In the genomic region with DNA sequence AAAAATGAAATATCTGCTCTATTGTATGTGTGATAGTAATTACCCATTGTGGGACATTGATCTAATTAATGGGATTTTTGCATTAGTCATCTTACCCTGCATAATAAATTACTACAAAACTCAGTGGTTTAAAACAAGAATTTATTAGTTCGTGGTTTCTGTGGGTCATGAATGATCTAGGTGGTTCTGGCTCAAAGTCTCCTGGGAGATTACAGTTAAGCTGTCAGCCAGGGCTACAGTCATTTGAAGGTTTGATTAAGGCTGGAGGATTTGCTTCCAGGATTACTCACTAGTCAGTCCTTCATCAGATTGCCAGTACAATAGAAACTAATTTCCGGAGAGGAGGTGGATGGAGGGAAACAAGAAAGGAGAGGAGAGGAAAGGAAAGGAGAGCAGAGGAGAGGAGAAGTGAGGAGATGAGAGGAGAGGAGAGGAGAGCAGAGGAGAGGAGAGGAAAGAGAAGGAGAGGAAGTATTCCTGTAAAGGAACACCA, we compare ENCODE assay signal across 1 cellular context.
TF ChIP-seq lines count a peak whose summit lies in the region.

No MANE protein-coding gene starts in this region.

TF ChIP-seq in GM12878, 131 proteins besides CTCF, POLR2A, EP300 and RAD21 (continued from another document):
- TF ChIP-seq ATF7 (IDR thresholded peaks at IDR 0.05; ENCODE audit: low read depth) (0 out of 2 replicates have a peak, but pooled peaks have one; percentile 17), SIX5 (IDR thresholded peaks at IDR 0.05; ENCODE audit: low read depth, low read length, severe bottlenecking) (no peak), PML (IDR thresholded peaks at IDR 0.05; ENCODE audit: low read length) (no peak), SRF (IDR thresholded peaks at IDR 0.05; ENCODE audit: low read depth in 2 of 2, low read length in 2 of 2) (no peak)
- TF ChIP-seq, protein P1, sequence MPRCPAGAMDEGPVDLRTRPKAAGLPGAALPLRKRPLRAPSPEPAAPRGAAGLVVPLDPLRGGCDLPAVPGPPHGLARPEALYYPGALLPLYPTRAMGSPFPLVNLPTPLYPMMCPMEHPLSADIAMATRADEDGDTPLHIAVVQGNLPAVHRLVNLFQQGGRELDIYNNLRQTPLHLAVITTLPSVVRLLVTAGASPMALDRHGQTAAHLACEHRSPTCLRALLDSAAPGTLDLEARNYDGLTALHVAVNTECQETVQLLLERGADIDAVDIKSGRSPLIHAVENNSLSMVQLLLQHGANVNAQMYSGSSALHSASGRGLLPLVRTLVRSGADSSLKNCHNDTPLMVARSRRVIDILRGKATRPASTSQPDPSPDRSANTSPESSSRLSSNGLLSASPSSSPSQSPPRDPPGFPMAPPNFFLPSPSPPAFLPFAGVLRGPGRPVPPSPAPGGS (IDR thresholded peaks at IDR 0.05; ENCODE audit: borderline replicate concordance, insufficient read depth, low read depth, low read length, poor library complexity, severe bottlenecking), result no peak
- TF ChIP-seq, protein P2, sequence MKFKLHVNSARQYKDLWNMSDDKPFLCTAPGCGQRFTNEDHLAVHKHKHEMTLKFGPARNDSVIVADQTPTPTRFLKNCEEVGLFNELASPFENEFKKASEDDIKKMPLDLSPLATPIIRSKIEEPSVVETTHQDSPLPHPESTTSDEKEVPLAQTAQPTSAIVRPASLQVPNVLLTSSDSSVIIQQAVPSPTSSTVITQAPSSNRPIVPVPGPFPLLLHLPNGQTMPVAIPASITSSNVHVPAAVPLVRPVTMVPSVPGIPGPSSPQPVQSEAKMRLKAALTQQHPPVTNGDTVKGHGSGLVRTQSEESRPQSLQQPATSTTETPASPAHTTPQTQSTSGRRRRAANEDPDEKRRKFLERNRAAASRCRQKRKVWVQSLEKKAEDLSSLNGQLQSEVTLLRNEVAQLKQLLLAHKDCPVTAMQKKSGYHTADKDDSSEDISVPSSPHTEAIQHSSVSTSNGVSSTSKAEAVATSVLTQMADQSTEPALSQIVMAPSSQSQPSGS (IDR thresholded peaks at IDR 0.05; ENCODE audit: low read length), result peak; percentile 31; the same call in 1 of the 2 replicates
- TF ChIP-seq, protein P3, sequence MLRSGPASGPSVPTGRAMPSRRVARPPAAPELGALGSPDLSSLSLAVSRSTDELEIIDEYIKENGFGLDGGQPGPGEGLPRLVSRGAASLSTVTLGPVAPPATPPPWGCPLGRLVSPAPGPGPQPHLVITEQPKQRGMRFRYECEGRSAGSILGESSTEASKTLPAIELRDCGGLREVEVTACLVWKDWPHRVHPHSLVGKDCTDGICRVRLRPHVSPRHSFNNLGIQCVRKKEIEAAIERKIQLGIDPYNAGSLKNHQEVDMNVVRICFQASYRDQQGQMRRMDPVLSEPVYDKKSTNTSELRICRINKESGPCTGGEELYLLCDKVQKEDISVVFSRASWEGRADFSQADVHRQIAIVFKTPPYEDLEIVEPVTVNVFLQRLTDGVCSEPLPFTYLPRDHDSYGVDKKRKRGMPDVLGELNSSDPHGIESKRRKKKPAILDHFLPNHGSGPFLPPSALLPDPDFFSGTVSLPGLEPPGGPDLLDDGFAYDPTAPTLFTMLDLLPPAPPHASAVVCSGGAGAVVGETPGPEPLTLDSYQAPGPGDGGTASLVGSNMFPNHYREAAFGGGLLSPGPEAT (IDR thresholded peaks at IDR 0.05; ENCODE audit: low read depth), result peak; percentile 40; the same call in 1 of the 2 replicates
TF ChIP-seq in GM12878: peak in this region for 14.
